Comparison of ENCODE assay signal across 20 cellular contexts in genomic region chr3:39113291-39113690, GRCh38.
"Had no signal": no experiment of that assay in that cellular context is flagged by ENCODE, and none has a peak within 500 bp of the region (broad histone marks: within the 10 kb centered on the region; RNA-seq: fewer than 3 reads in every experiment).

No MANE protein-coding gene starts in this region.

- H3K9me3 Mint-ChIP-seq: IgD-negative memory B cell had no signal

- H3K4me3 Mint-ChIP-seq: IgD-negative memory B cell had no signal

- H3K9ac ChIP-seq: KMS-11 had no signal

- H3K9me3 ChIP-seq: SJSA1 had no signal

- H3K36me3 ChIP-seq: SJSA1 had no signal

- DNase-seq: Kasumi-1, MM.1S, NCI-H187, NCI-H2029, NCI-H2081 treated with DMSO at 0.1 percent for 48 hours, NCI-H2171, NCI-H226, NCI-H446, NCI-H510A, NCI-H524 treated with DMSO at 0.1 percent for 48 hours, NCI-H774, Right ventricle myocardium superior, RPMI8226, SIG-M5 had no signal

- H3K4me3 ChIP-seq: K562, SJSA1, SK-N-MC had no signal

- H3K27me3 ChIP-seq: SJSA1 had no signal

- ATAC-seq: K562 had no signal

- H3K27ac Mint-ChIP-seq: IgD-negative memory B cell had no signal

- H3K27ac ChIP-seq: HL-60, KMS-11, SJSA1, SK-N-MC had no signal
